In the genomic region with DNA sequence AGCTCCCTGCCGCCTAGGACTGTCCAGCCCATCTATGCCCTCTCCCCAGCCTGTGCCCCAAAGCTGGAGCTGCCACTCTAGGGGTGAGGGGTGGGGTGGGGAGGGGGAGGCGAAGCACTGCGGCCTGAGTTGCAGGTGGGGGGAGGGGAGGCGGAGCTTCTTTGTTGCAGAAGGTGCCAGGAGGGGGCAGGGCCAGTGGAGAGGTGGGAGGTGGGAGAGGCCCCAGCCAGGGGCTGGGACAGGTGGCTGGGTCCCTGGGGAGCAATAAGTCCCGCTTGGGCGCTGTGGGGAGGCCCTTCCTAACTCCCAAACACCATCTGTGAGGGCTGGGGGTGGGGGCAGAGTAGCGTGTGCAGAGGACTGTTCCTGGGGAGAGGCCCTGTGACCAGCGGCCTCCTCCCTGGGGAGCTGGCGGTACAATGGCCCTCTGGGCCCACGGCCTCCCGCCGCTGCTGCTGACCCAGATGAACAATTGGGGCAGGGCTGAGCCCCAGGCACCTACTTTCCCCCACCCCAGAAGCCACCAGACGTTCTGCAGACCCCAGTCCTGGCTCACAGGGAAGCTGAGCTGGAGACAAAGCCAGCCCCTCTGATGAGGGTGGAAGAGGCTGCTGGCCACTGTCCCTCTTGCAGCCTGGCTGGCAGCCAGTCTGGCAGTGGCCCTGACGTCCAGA, we compare ENCODE assay signal across 8 cellular contexts. TPM values are rescaled to one million over a fixed set of nuclear protein-coding genes. Genes with fewer than 3 reads are reported as not detected.
DNase-seq lines count a peak whose midpoint lies in the region; ATAC-seq and TF ChIP-seq lines count a peak whose summit lies in the region.

No MANE protein-coding gene starts in this region.

- no peaks in the 10 kb centered on the region for H4K20me1 ChIP-seq in DOHH2 (ENCODE audit: control insufficient read depth, insufficient read depth, low read depth, low read length)

- H3K9me3 ChIP-seq in DOHH2 (ENCODE audit: control insufficient read depth, insufficient read depth, low read length) (no peaks in the 10 kb centered on the region), iPS-18a (ENCODE audit: control insufficient read depth, low read depth, low read length) (no peaks in the 10 kb centered on the region), vagina (no peaks in the 10 kb centered on the region)

- H3K9ac ChIP-seq in iPS-18a (ENCODE audit: low read length), result peak overlapping the region; percentile 46

- peak overlapping the region; percentile 81 for H3K4me3 ChIP-seq in DOHH2 (ENCODE audit: low read length)
- H3K4me3 ChIP-seq in iPS-18a (ENCODE audit: low read length), result peak overlapping the region; percentile 43
- H3K4me3 ChIP-seq in vagina, result peak overlapping the region; percentile 47 to 57

- no peak for ATAC-seq in HG03175 (IDR thresholded peaks at IDR 0.05; ENCODE audit: unreplicated experiment)

- H3K9me2 ChIP-seq in DOHH2 (replicated peaks; ENCODE audit: control insufficient read depth, low read length), result no peaks in the 10 kb centered on the region

- H3K27ac ChIP-seq in DOHH2 (ENCODE audit: low read depth, low read length) (peak overlapping the region; percentile 95), RWPE1 (peak overlapping the region; percentile 91), iPS-18a (ENCODE audit: low read length) (no peak overlapping the region), vagina (peak overlapping the region; percentile 80)

- peaks cover 76% of the 10 kb centered on the region for H3K4me1 ChIP-seq in DOHH2 (ENCODE audit: control insufficient read depth, low read length)
- H3K4me1 ChIP-seq in iPS-18a (ENCODE audit: control insufficient read depth, low read depth, low read length), result peaks cover 9% of the 10 kb centered on the region
- peaks cover 54% of the 10 kb centered on the region for H3K4me1 ChIP-seq in vagina

- H3K4me3 Mint-ChIP-seq in IgD-negative memory B cell, result peak overlapping the region in 3 of 4 donors; percentile 45 to 87 (median 81)

- H3K27me3 ChIP-seq in DOHH2 (ENCODE audit: control insufficient read depth, low read length) (no peaks in the 10 kb centered on the region), iPS-18a (ENCODE audit: control insufficient read depth, insufficient read depth, low read length) (peaks cover 56% of the 10 kb centered on the region), vagina (peaks cover 4% of the 10 kb centered on the region)

- no peak overlapping the region for H3K27ac Mint-ChIP-seq in IgD-negative memory B cell

- TF ChIP-seq POLR2A in vagina (IDR thresholded peaks at IDR 0.05), result no peak

- no peaks in the 10 kb centered on the region for H3K36me3 Mint-ChIP-seq in IgD-negative memory B cell

- intact Hi-C loops in vagina (cut with DNase I), result no loop called here

- peaks cover 6 to 15% (median 8%) of the 10 kb centered on the region in 3 donors for H3K4me1 Mint-ChIP-seq in IgD-negative memory B cell

- H3K4me2 ChIP-seq in DOHH2 (ENCODE audit: low read length), result peak overlapping the region; percentile 92

- CTCF ChIA-PET in RWPE1 (lab: Yijun Ruan, JAX), result interaction anchor here (0.5 to 0.9 kb wide), 4 partner anchors 21 to 819 kb away, joined by 3 to 7 read pairs (median 3); no protein-coding TSS in a partner anchor

- H3K9me3 Mint-ChIP-seq in IgD-negative memory B cell, result no peaks in the 10 kb centered on the region

- TF ChIP-seq CTCF in DOHH2 (IDR thresholded peaks at IDR 0.05; ENCODE audit: low read depth, low read length, poor library complexity, severe bottlenecking) (no peak), RWPE1 (conservative IDR thresholded peaks at IDR 0.05; ENCODE audit: low read depth) (no peak), vagina (IDR thresholded peaks at IDR 0.05) (no peak)

- H3F3A ChIP-seq in DOHH2 (ENCODE audit: control insufficient read depth, insufficient read depth), result peaks cover 30% of the 10 kb centered on the region

- no peak for DNase-seq in RWPE1 (ENCODE audit: low spot score)
- no peak for DNase-seq in vagina (ENCODE audit: extremely low spot score in 2 of 2)
- no peak for DNase-seq in UCSD-AML1 (lab: John Stamatoyannopoulos, UW; ENCODE audit: unreplicated experiment)
- DNase-seq in T-helper 9 cell, result no peak

- H3K79me2 ChIP-seq in DOHH2 (ENCODE audit: control insufficient read depth, low read length), result peaks cover 15% of the 10 kb centered on the region

- POLR2A ChIA-PET in RWPE1 (lab: Yijun Ruan, JAX; ENCODE audit: low non-redundant PET), result interaction anchor here (0.5 to 0.6 kb wide), 2 partner anchors 33 to 52 kb away, joined by 3 to 4 read pairs; no protein-coding TSS in a partner anchor

- H3K27me3 Mint-ChIP-seq in IgD-negative memory B cell, result peaks cover 29% of the 10 kb centered on the region

- H3K36me3 ChIP-seq in DOHH2 (ENCODE audit: control insufficient read depth, low read length) (no peaks in the 10 kb centered on the region), iPS-18a (ENCODE audit: control insufficient read depth, low read depth, low read length) (no peaks in the 10 kb centered on the region), vagina (no peaks in the 10 kb centered on the region)

RNA-seq across cellular contexts. Expression of gene NTN3, which starts 2.2 kb away (rescaled TPM):
- polyA plus RNA-seq in IgD-negative memory B cell, result not detected
- not detected for total RNA-seq in vagina

RNA-seq across cellular contexts. Expression of gene TBC1D24, which starts 6.1 kb away (rescaled TPM):
- 3.3 TPM for polyA plus RNA-seq in IgD-negative memory B cell
- total RNA-seq in vagina, result 9.6 TPM

RNA-seq across cellular contexts. Expression of gene TEDC2, which starts 9.0 kb away (rescaled TPM):
- 1.0 TPM for polyA plus RNA-seq in IgD-negative memory B cell
- 2.5 TPM for total RNA-seq in vagina

RNA-seq across cellular contexts. Expression of gene CCNF, which starts 39.6 kb away (rescaled TPM):
- polyA plus RNA-seq in IgD-negative memory B cell, result 5.6 TPM
- 2.5 TPM for total RNA-seq in vagina

RNA-seq across cellular contexts. Expression of gene ATP6V0C, which starts 44.9 kb away (rescaled TPM):
- polyA plus RNA-seq in IgD-negative memory B cell, result 105 TPM
- 133 TPM for total RNA-seq in vagina
